Comparison of ENCODE assay signal across 1 cellular context in the genomic region with DNA sequence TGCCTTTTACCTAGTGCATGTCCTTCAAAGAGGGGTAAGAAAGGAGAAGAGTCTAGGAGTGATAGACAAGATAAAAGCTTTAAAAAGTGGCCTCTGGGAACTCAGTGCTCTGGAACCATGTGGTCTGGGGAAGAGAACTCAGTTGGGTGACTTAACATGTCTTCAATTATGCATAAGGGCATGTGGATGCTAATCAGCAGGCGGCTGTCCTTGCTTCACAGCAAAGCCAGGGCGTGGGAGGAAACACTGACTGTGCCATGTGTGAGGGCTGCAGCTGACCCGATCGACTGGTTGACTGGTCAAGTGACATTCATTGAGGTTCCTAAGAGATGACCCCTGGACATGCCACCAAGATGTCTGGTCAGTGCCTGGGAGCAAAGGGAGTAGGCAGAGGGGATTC.
TF ChIP-seq lines count a peak whose summit lies in the region.

No MANE protein-coding gene starts in this region.

TF ChIP-seq in GM12878, 131 proteins besides CTCF, POLR2A, EP300 and RAD21 (continued from another document):
- TF ChIP-seq, protein P1, sequence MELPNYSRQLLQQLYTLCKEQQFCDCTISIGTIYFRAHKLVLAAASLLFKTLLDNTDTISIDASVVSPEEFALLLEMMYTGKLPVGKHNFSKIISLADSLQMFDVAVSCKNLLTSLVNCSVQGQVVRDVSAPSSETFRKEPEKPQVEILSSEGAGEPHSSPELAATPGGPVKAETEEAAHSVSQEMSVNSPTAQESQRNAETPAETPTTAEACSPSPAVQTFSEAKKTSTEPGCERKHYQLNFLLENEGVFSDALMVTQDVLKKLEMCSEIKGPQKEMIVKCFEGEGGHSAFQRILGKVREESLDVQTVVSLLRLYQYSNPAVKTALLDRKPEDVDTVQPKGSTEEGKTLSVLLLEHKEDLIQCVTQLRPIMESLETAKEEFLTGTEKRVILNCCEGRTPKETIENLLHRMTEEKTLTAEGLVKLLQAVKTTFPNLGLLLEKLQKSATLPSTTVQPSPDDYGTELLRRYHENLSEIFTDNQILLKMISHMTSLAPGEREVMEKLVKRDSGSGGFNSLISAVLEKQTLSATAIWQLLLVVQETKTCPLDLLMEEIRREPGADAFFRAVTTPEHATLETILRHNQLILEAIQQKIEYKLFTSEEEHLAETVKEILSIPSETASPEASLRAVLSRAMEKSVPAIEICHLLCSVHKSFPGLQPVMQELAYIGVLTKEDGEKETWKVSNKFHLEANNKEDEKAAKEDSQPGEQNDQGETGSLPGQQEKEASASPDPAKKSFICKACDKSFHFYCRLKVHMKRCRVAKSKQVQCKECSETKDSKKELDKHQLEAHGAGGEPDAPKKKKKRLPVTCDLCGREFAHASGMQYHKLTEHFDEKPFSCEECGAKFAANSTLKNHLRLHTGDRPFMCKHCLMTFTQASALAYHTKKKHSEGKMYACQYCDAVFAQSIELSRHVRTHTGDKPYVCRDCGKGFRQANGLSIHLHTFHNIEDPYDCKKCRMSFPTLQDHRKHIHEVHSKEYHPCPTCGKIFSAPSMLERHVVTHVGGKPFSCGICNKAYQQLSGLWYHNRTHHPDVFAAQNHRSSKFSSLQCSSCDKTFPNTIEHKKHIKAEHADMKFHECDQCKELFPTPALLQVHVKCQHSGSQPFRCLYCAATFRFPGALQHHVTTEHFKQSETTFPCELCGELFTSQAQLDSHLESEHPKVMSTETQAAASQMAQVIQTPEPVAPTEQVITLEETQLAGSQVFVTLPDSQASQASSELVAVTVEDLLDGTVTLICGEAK (IDR thresholded peaks at IDR 0.05; ENCODE audit: borderline replicate concordance), result no peak
- TF ChIP-seq, protein P2, sequence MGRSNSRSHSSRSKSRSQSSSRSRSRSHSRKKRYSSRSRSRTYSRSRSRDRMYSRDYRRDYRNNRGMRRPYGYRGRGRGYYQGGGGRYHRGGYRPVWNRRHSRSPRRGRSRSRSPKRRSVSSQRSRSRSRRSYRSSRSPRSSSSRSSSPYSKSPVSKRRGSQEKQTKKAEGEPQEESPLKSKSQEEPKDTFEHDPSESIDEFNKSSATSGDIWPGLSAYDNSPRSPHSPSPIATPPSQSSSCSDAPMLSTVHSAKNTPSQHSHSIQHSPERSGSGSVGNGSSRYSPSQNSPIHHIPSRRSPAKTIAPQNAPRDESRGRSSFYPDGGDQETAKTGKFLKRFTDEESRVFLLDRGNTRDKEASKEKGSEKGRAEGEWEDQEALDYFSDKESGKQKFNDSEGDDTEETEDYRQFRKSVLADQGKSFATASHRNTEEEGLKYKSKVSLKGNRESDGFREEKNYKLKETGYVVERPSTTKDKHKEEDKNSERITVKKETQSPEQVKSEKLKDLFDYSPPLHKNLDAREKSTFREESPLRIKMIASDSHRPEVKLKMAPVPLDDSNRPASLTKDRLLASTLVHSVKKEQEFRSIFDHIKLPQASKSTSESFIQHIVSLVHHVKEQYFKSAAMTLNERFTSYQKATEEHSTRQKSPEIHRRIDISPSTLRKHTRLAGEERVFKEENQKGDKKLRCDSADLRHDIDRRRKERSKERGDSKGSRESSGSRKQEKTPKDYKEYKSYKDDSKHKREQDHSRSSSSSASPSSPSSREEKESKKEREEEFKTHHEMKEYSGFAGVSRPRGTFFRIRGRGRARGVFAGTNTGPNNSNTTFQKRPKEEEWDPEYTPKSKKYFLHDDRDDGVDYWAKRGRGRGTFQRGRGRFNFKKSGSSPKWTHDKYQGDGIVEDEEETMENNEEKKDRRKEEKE (IDR thresholded peaks at IDR 0.05), result no peak
- TF ChIP-seq FOXM1 (IDR thresholded peaks at IDR 0.05; ENCODE audit: low read depth, low read length) (no peak), PBX3 (IDR thresholded peaks at IDR 0.05; ENCODE audit: insufficient replicate concordance, low read depth, low read length) (no peak), NFIC (IDR thresholded peaks at IDR 0.05; ENCODE audit: low read depth, low read length) (no peak), BHLHE40 (IDR thresholded peaks at IDR 0.05; ENCODE audit: borderline replicate concordance in 1 of 2, low read depth in 2 of 2, low read length in 1 of 2) (peak in 1 of 2 experiments; percentile 30; a peak in 1 of 4 replicates), EGR1 (IDR thresholded peaks at IDR 0.05; ENCODE audit: borderline replicate concordance in 1 of 2, low read depth in 2 of 2, low read length in 2 of 2) (no peak), GATAD2B (conservative IDR thresholded peaks at IDR 0.05; ENCODE audit: low read depth) (0 out of 2 replicates have a peak, but pooled peaks have one; percentile 19), FOXK2 (IDR thresholded peaks at IDR 0.05) (no peak), DPF2 (IDR thresholded peaks at IDR 0.05) (no peak), YY1 (IDR thresholded peaks at IDR 0.05; ENCODE audit: low read depth, low read length) (no peak), RELA (IDR thresholded peaks at IDR 0.05; ENCODE audit: borderline replicate concordance, partially characterized antibody) (no peak), TCF7 (IDR thresholded peaks at IDR 0.05; ENCODE audit: borderline replicate concordance) (no peak), NR2F1 (conservative IDR thresholded peaks at IDR 0.05) (no peak)
- TF ChIP-seq, protein P3, sequence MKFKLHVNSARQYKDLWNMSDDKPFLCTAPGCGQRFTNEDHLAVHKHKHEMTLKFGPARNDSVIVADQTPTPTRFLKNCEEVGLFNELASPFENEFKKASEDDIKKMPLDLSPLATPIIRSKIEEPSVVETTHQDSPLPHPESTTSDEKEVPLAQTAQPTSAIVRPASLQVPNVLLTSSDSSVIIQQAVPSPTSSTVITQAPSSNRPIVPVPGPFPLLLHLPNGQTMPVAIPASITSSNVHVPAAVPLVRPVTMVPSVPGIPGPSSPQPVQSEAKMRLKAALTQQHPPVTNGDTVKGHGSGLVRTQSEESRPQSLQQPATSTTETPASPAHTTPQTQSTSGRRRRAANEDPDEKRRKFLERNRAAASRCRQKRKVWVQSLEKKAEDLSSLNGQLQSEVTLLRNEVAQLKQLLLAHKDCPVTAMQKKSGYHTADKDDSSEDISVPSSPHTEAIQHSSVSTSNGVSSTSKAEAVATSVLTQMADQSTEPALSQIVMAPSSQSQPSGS (IDR thresholded peaks at IDR 0.05; ENCODE audit: low read length), result no peak
TF ChIP-seq in GM12878: peak in this region for 3.
